Comparison of ENCODE assay signal across 11 cellular contexts in genomic region chr6:138307816-138308727, GRCh38.
DNase-seq lines count a peak whose midpoint lies in the region; ATAC-seq and TF ChIP-seq lines count a peak whose summit lies in the region.
"Had no signal": no experiment of that assay in that cellular context is flagged by ENCODE, and none has a peak within 500 bp of the region (broad histone marks: within the 10 kb centered on the region; RNA-seq: fewer than 3 reads in every experiment).

No MANE protein-coding gene starts in this region.

- no peaks in the 10 kb centered on the region for H3F3A ChIP-seq in MM.1S (ENCODE audit: insufficient read depth, low read length)

- DNase-seq in AG08396 (ENCODE audit: low spot score) (peak; percentile 34), esophagus muscularis mucosa (ENCODE audit: extremely low spot score) (peak; percentile 89), occipital lobe (lab: John Stamatoyannopoulos, UW) (peak; percentile 11), HK-2 (ENCODE audit: unreplicated experiment) (no peak), RPMI8226 (no peak), MM.1S (no peak)
- DNase-seq: COR-L47, MV-4-11, SJCRH30 had no signal

- H3K9me3 ChIP-seq in esophagus muscularis mucosa (no peaks in the 10 kb centered on the region), MM.1S (replicated peaks; ENCODE audit: insufficient read depth, low read length) (no peaks in the 10 kb centered on the region)
- H3K9me3 ChIP-seq: SJCRH30 had no signal

- peaks cover 0 to 5% (median 0%) of the 10 kb centered on the region in 4 donors for H3K4me1 ChIP-seq in esophagus muscularis mucosa
- H3K4me1 ChIP-seq in MM.1S (ENCODE audit: low read length) = no peaks in the 10 kb centered on the region
- H3K4me1 ChIP-seq: SJCRH30 had no signal

- H3K27me3 ChIP-seq in esophagus muscularis mucosa (no peaks in the 10 kb centered on the region), MM.1S (replicated peaks; ENCODE audit: insufficient read depth, low read length) (no peaks in the 10 kb centered on the region)
- H3K27me3 ChIP-seq: SJCRH30 had no signal

- WGBS in esophagus muscularis mucosa = 76% methylated on average over 8 of the region's 11 CpGs

- no peak overlapping the region for H3K27ac ChIP-seq in esophagus muscularis mucosa (replicated peaks in 1 of 4)
- no peak overlapping the region for H3K27ac ChIP-seq in MM.1S (ENCODE audit: low read length)
- H3K27ac ChIP-seq: SJCRH30 had no signal

- no peaks in the 10 kb centered on the region for H3K36me3 ChIP-seq in esophagus muscularis mucosa
- H3K36me3 ChIP-seq in MM.1S (replicated peaks; ENCODE audit: insufficient read depth, low read length) = no peaks in the 10 kb centered on the region
- H3K36me3 ChIP-seq: SJCRH30 had no signal

- H3K9me2 ChIP-seq in MM.1S (replicated peaks; ENCODE audit: insufficient read depth, low read length) = no peaks in the 10 kb centered on the region

- no peak overlapping the region for H2AFZ ChIP-seq in MM.1S (ENCODE audit: low read length)

- intact Hi-C loops in esophagus muscularis mucosa (cut with DNase I) = no loop called here

- ATAC-seq in GM21576 (IDR thresholded peaks at IDR 0.05; ENCODE audit: unreplicated experiment) = no peak

- H3K79me2 ChIP-seq in MM.1S (ENCODE audit: low read length) = no peaks in the 10 kb centered on the region

- no peak overlapping the region for H3K9ac ChIP-seq in MM.1S (ENCODE audit: low read length)

- no peak for TF ChIP-seq EP300 in esophagus muscularis mucosa (IDR thresholded peaks at IDR 0.05)

- no peaks in the 10 kb centered on the region for H4K20me1 ChIP-seq in MM.1S (ENCODE audit: insufficient read depth, low read length)

- no peak overlapping the region for H3K4me3 ChIP-seq in esophagus muscularis mucosa
- H3K4me3 ChIP-seq in MM.1S (ENCODE audit: low read length) = no peak overlapping the region
- H3K4me3 ChIP-seq: SJCRH30 had no signal

- TF ChIP-seq POLR2A in esophagus muscularis mucosa (IDR thresholded peaks at IDR 0.05; ENCODE audit: low read depth) = no peak

- peak; percentile 46; the same call in 1 of the 2 replicates for TF ChIP-seq CTCF in LNCAP (IDR thresholded peaks at IDR 0.05)
- TF ChIP-seq CTCF in esophagus muscularis mucosa (IDR thresholded peaks at IDR 0.05) = peak in 1 of 3 experiments; percentile 21
- no peak for TF ChIP-seq CTCF in MM.1S (IDR thresholded peaks at IDR 0.05; ENCODE audit: low read length)

- H3K4me2 ChIP-seq in MM.1S (ENCODE audit: low read depth, low read length) = no peak overlapping the region

Comparison
In these comparisons a context has a peak if more than half of its experiments do, and no peak if none do; other contexts are left out.
1. DNase-seq: peak in AG08396 (single experiment), esophagus muscularis mucosa (single experiment) and occipital lobe (single experiment); none in HK-2 (single experiment), RPMI8226 (single experiment) and MM.1S (single experiment).